In the genomic region with DNA sequence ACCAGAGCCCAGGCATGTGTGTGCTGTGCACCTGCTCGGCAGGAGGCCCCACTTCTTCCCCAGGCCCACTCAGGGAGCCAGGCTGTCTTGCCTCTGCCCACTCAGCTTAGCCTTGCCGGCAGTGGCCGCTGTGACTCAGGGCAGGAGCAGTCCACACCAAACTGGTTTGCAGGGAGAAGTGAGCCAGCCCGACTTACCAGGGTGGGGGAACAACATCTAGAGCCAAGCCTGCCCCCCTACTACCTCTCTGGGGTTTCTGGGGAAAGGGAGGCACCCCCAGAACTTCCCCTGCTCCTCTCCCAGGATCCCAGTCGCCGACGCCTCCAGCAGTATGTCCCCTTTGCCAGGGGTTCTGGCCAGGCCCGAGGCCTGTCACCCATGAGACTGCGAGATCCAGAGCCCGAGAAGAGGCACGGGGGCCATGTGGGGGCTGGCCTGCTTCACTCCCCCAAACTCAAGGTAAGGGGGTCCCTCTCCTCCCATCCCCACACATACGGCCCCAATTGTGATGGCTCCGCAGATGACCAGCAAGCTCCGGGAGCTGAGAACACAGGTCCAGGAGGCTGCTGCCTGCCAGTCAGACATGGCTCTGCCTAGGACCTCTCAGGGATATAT, we compare ENCODE assay signal across 1 cellular context.
TF ChIP-seq lines count a peak whose summit lies in the region.

No MANE protein-coding gene starts in this region.

TF ChIP-seq in GM12878, 131 proteins besides CTCF, POLR2A, EP300 and RAD21:
- TF ChIP-seq CEBPB (IDR thresholded peaks at IDR 0.05; ENCODE audit: borderline replicate concordance in 1 of 2, low read depth in 2 of 2, low read length in 2 of 2), result no peak
- TF ChIP-seq RB1 (IDR thresholded peaks at IDR 0.05; ENCODE audit: borderline replicate concordance), result 0 out of 2 replicates have a peak, but pooled peaks have one; percentile 6
- TF ChIP-seq, protein P1, sequence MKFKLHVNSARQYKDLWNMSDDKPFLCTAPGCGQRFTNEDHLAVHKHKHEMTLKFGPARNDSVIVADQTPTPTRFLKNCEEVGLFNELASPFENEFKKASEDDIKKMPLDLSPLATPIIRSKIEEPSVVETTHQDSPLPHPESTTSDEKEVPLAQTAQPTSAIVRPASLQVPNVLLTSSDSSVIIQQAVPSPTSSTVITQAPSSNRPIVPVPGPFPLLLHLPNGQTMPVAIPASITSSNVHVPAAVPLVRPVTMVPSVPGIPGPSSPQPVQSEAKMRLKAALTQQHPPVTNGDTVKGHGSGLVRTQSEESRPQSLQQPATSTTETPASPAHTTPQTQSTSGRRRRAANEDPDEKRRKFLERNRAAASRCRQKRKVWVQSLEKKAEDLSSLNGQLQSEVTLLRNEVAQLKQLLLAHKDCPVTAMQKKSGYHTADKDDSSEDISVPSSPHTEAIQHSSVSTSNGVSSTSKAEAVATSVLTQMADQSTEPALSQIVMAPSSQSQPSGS (IDR thresholded peaks at IDR 0.05; ENCODE audit: low read length), result no peak
- no peak for TF ChIP-seq DPF2 (IDR thresholded peaks at IDR 0.05)
- no peak for TF ChIP-seq BACH1 (IDR thresholded peaks at IDR 0.05; ENCODE audit: borderline replicate concordance)
- TF ChIP-seq ZNF24 (IDR thresholded peaks at IDR 0.05), result no peak
- TF ChIP-seq KLF5 (IDR thresholded peaks at IDR 0.05; ENCODE audit: partially characterized antibody), result no peak
- TF ChIP-seq FOXM1 (IDR thresholded peaks at IDR 0.05; ENCODE audit: low read depth, low read length), result no peak
- TF ChIP-seq, protein P2, sequence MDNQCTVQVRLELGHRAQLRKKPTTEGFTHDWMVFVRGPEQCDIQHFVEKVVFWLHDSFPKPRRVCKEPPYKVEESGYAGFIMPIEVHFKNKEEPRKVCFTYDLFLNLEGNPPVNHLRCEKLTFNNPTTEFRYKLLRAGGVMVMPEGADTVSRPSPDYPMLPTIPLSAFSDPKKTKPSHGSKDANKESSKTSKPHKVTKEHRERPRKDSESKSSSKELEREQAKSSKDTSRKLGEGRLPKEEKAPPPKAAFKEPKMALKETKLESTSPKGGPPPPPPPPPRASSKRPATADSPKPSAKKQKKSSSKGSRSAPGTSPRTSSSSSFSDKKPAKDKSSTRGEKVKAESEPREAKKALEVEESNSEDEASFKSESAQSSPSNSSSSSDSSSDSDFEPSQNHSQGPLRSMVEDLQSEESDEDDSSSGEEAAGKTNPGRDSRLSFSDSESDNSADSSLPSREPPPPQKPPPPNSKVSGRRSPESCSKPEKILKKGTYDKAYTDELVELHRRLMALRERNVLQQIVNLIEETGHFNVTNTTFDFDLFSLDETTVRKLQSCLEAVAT (IDR thresholded peaks at IDR 0.05), result no peak
- TF ChIP-seq NR2C2 (IDR thresholded peaks at IDR 0.05; ENCODE audit: borderline replicate concordance, control insufficient read depth, insufficient read length, low read depth), result no peak
- TF ChIP-seq GATAD2B (conservative IDR thresholded peaks at IDR 0.05; ENCODE audit: low read depth), result 0 out of 2 replicates have a peak, but pooled peaks have one; percentile 41
- 0 out of 2 replicates have a peak, but pooled peaks have one; percentile 22 for TF ChIP-seq SPI1 (IDR thresholded peaks at IDR 0.05; ENCODE audit: borderline replicate concordance, insufficient read depth, low read depth, low read length)
- TF ChIP-seq GABPA (IDR thresholded peaks at IDR 0.05; ENCODE audit: low read depth), result no peak
- no peak for TF ChIP-seq NBN (IDR thresholded peaks at IDR 0.05)
- TF ChIP-seq, protein P3, sequence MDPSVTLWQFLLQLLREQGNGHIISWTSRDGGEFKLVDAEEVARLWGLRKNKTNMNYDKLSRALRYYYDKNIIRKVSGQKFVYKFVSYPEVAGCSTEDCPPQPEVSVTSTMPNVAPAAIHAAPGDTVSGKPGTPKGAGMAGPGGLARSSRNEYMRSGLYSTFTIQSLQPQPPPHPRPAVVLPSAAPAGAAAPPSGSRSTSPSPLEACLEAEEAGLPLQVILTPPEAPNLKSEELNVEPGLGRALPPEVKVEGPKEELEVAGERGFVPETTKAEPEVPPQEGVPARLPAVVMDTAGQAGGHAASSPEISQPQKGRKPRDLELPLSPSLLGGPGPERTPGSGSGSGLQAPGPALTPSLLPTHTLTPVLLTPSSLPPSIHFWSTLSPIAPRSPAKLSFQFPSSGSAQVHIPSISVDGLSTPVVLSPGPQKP (IDR thresholded peaks at IDR 0.05; ENCODE audit: low read depth, low read length), result no peak
- TF ChIP-seq, protein P4, sequence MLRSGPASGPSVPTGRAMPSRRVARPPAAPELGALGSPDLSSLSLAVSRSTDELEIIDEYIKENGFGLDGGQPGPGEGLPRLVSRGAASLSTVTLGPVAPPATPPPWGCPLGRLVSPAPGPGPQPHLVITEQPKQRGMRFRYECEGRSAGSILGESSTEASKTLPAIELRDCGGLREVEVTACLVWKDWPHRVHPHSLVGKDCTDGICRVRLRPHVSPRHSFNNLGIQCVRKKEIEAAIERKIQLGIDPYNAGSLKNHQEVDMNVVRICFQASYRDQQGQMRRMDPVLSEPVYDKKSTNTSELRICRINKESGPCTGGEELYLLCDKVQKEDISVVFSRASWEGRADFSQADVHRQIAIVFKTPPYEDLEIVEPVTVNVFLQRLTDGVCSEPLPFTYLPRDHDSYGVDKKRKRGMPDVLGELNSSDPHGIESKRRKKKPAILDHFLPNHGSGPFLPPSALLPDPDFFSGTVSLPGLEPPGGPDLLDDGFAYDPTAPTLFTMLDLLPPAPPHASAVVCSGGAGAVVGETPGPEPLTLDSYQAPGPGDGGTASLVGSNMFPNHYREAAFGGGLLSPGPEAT (IDR thresholded peaks at IDR 0.05; ENCODE audit: low read depth), result no peak
- TF ChIP-seq CHD1 (IDR thresholded peaks at IDR 0.05; ENCODE audit: low read depth, low read length), result no peak
